18 cellular contexts compared by ENCODE assay signal in genomic region chr7:47366211-47366610, GRCh38.
DNase-seq lines count a peak whose midpoint lies in the region; ATAC-seq and TF ChIP-seq lines count a peak whose summit lies in the region.
"Had no signal": no experiment of that assay in that cellular context is flagged by ENCODE, and none has a peak within 500 bp of the region (broad histone marks: within the 10 kb centered on the region; RNA-seq: fewer than 3 reads in every experiment).

No MANE protein-coding gene starts in this region.

- TF ChIP-seq CTCF in neural crest cell (conservative IDR thresholded peaks at IDR 0.05) (no peak), gastrocnemius medialis (IDR thresholded peaks at IDR 0.05 in 4 of 5, conservative IDR thresholded peaks at IDR 0.05 in 1 of 5) (no peak), hepatocyte (IDR thresholded peaks at IDR 0.05; ENCODE audit: poor library complexity) (no peak)

- in situ Hi-C loops in gastrocnemius medialis (cut with MboI; ENCODE audit: low sequenced_read_pairs in 4 of 4): no loop called here

- peak; percentile 47 for DNase-seq in NCI-H146 treated with DMSO at 0.1 percent for 48 hours (lab: John Stamatoyannopoulos, UW; ENCODE audit: unreplicated experiment)
- DNase-seq in NCI-H69 (lab: John Stamatoyannopoulos, UW): peak; percentile 77
- DNase-seq in neural crest cell (ENCODE audit: low read depth, low spot score): no peak
- DNase-seq in gastrocnemius medialis: peak; percentile 18 to 69
- DNase-seq in effector memory CD8-positive, alpha-beta T cell: no peak
- DNase-seq in SHP77 treated with DMSO at 0.1 percent for 48 hours (lab: John Stamatoyannopoulos, UW): no peak
- DNase-seq in hepatocyte (ENCODE audit: low spot score): no peak
- DNase-seq: BE2C, DMS79 treated with DMSO at 0.1 percent for 48 hours, H7, MM.1S, NCI-H1048, NCI-H1417 treated with DMSO at 0.1 percent for 48 hours, NCI-H1930, NCI-H774, SHP77, SW 1271 had no signal

- no peak overlapping the region for H2AFZ ChIP-seq in hepatocyte

- H3K27ac ChIP-seq in gastrocnemius medialis: no peak overlapping the region
- H3K27ac ChIP-seq in hepatocyte: no peak overlapping the region
- H3K27ac ChIP-seq: SK-N-MC had no signal

- H3K27me3 ChIP-seq in gastrocnemius medialis (no peaks in the 10 kb centered on the region), hepatocyte (no peaks in the 10 kb centered on the region)
- H3K27me3 ChIP-seq: BE2C had no signal

- H3K4me3 ChIP-seq in gastrocnemius medialis (no peak overlapping the region), hepatocyte (no peak overlapping the region)
- H3K4me3 ChIP-seq: SK-N-MC had no signal

- H4K20me1 ChIP-seq in hepatocyte (ENCODE audit: insufficient read depth, poor library complexity, severe bottlenecking): peaks cover 18% of the 10 kb centered on the region

- TF ChIP-seq POLR2A in gastrocnemius medialis (IDR thresholded peaks at IDR 0.05): no peak

- H3K36me3 Mint-ChIP-seq in neural crest cell (ENCODE audit: low read depth): peaks cover 3% of the 10 kb centered on the region
- no peaks in the 10 kb centered on the region for H3K36me3 Mint-ChIP-seq in effector memory CD8-positive, alpha-beta T cell (ENCODE audit: insufficient read depth)

- H3K36me3 ChIP-seq in gastrocnemius medialis (peaks cover 0 to 15% of the 10 kb centered on the region in 2 donors), hepatocyte (replicated peaks; ENCODE audit: insufficient read depth, low read depth) (no peaks in the 10 kb centered on the region)
- H3K36me3 ChIP-seq: BE2C had no signal

- intact Hi-C loops in gastrocnemius medialis (cut with DNase I; ENCODE audit: low total_unique reads): no loop called here

- peak; percentile 63 to 89 for ATAC-seq in gastrocnemius medialis
- no peak for ATAC-seq in effector memory CD8-positive, alpha-beta T cell (replicated peaks)

- 80% methylated on average over 7 of the region's 7 CpGs for WGBS in hepatocyte (ENCODE audit: low lambda C conversion rate, missing lambda C conversion rate)

- no peak overlapping the region for H3K4me2 ChIP-seq in hepatocyte

- H3K4me1 Mint-ChIP-seq in neural crest cell: peaks cover 4% of the 10 kb centered on the region
- no peaks in the 10 kb centered on the region for H3K4me1 Mint-ChIP-seq in effector memory CD8-positive, alpha-beta T cell (ENCODE audit: low read depth in 2 of 2)

- H3K27ac Mint-ChIP-seq in neural crest cell (ENCODE audit: unreplicated experiment): peak overlapping the region; percentile 35
- no peak overlapping the region for H3K27ac Mint-ChIP-seq in effector memory CD8-positive, alpha-beta T cell

- peaks cover 64% of the 10 kb centered on the region for H3K79me2 ChIP-seq in hepatocyte

- no peaks in the 10 kb centered on the region for H3K9me2 ChIP-seq in hepatocyte (replicated peaks; ENCODE audit: insufficient read depth)

- no peaks in the 10 kb centered on the region for H3K9me3 ChIP-seq in gastrocnemius medialis
- H3K9me3 ChIP-seq in hepatocyte (ENCODE audit: low read depth): no peaks in the 10 kb centered on the region
- H3K9me3 ChIP-seq: BE2C had no signal

- no peaks in the 10 kb centered on the region for H3K27me3 Mint-ChIP-seq in neural crest cell (ENCODE audit: low read depth)
- H3K27me3 Mint-ChIP-seq in effector memory CD8-positive, alpha-beta T cell: no peaks in the 10 kb centered on the region

- no peak overlapping the region for H3K4me3 Mint-ChIP-seq in neural crest cell
- H3K4me3 Mint-ChIP-seq in effector memory CD8-positive, alpha-beta T cell: no peak overlapping the region

- H3K4me1 ChIP-seq in gastrocnemius medialis: peaks cover 0 to 6% of the 10 kb centered on the region in 2 donors
- peaks cover 3% of the 10 kb centered on the region for H3K4me1 ChIP-seq in hepatocyte (ENCODE audit: insufficient read depth)
- H3K4me1 ChIP-seq: BE2C had no signal

- H3K9me3 Mint-ChIP-seq in neural crest cell: no peaks in the 10 kb centered on the region
- peaks cover 0 to 3% of the 10 kb centered on the region in 2 donors for H3K9me3 Mint-ChIP-seq in effector memory CD8-positive, alpha-beta T cell

Comparison
In these comparisons a context has a peak if more than half of its experiments do, and no peak if none do; other contexts are left out.
1. DNase-seq: peak in NCI-H146 treated with DMSO at 0.1 percent for 48 hours (single experiment), NCI-H69 (single experiment) and gastrocnemius medialis (2 of 2); none in neural crest cell (single experiment), effector memory CD8-positive, alpha-beta T cell (0 of 3), SHP77 treated with DMSO at 0.1 percent for 48 hours (single experiment) and hepatocyte (single experiment).